ENCODE assay signal across 9 cellular contexts in genomic region chr2:172093416-172094318, GRCh38. TPM values are rescaled to one million over a fixed set of nuclear protein-coding genes. Genes with fewer than 3 reads are reported as not detected.
DNase-seq lines count a peak whose midpoint lies in the region; ATAC-seq and TF ChIP-seq lines count a peak whose summit lies in the region.
"Had no signal": no experiment of that assay in that cellular context is flagged by ENCODE, and none has a peak within 500 bp of the region (broad histone marks: within the 10 kb centered on the region; RNA-seq: fewer than 3 reads in every experiment).

No MANE protein-coding gene starts in this region.

- no peak overlapping the region for H2BK12ac ChIP-seq in H9 (ENCODE audit: insufficient read length, low read depth, low read length)

- H3K4me1 Mint-ChIP-seq in H9 (peaks cover 31 to 54% of the 10 kb centered on the region in 2 experiments), natural killer cell (peaks cover 39 to 40% of the 10 kb centered on the region in 2 donors)
- H3K4me1 Mint-ChIP-seq in activated CD8-positive, alpha-beta T cell treated with anti-CD3 and anti-CD28 coated beads, Interleukin-2, amount 10 ng/mL, durations not matched to agents 7 days and 5 days (ENCODE audit: low read depth), result peaks cover 48% of the 10 kb centered on the region

- H3K27me3 Mint-ChIP-seq in H9 (ENCODE audit: low read depth), result peaks cover 100% of the 10 kb centered on the region
- peaks cover 82% of the 10 kb centered on the region for H3K27me3 Mint-ChIP-seq in activated CD8-positive, alpha-beta T cell treated with anti-CD3 and anti-CD28 coated beads, Interleukin-2, amount 10 ng/mL, durations not matched to agents 7 days and 5 days (ENCODE audit: low read depth)
- H3K27me3 Mint-ChIP-seq in natural killer cell (ENCODE audit: low read depth in 2 of 2), result peaks cover 66 to 79% of the 10 kb centered on the region in 2 donors

- no peak overlapping the region for H4K5ac ChIP-seq in H9 (ENCODE audit: insufficient read length, low read depth, low read length)

- H3K4me3 Mint-ChIP-seq in H9, result peak overlapping the region in 1 of 2 experiments; percentile 58; a peak in 3 of 5 replicates
- H3K4me3 Mint-ChIP-seq in activated CD8-positive, alpha-beta T cell treated with anti-CD3 and anti-CD28 coated beads, Interleukin-2, amount 10 ng/mL, durations not matched to agents 7 days and 5 days, result peak overlapping the region; percentile 6
- peak overlapping the region; percentile 67 for H3K4me3 Mint-ChIP-seq in natural killer cell

- no peak overlapping the region for H2AK5ac ChIP-seq in H9 (ENCODE audit: insufficient read length, low read length)

- no peaks in the 10 kb centered on the region for H3K79me1 ChIP-seq in H9 (ENCODE audit: insufficient read depth, low read depth, low read length, poor library complexity, severe bottlenecking)

- H3K79me2 ChIP-seq in H9 (ENCODE audit: insufficient read depth, low read length), result no peaks in the 10 kb centered on the region

- no peaks in the 10 kb centered on the region for H4K20me1 ChIP-seq in H9 (ENCODE audit: control insufficient read depth, insufficient read depth, insufficient read length)

- no peak overlapping the region for H3T11ph ChIP-seq in H9 (ENCODE audit: low read length)

- no peak for ATAC-seq in activated CD8-positive, alpha-beta T cell treated with anti-CD3 and anti-CD28 coated beads, Interleukin-2, amount 10 ng/mL, durations not matched to agents 7 days and 5 days
- no peak for ATAC-seq in natural killer cell

- no peak overlapping the region for H3K27ac Mint-ChIP-seq in H9
- H3K27ac Mint-ChIP-seq in activated CD8-positive, alpha-beta T cell treated with anti-CD3 and anti-CD28 coated beads, Interleukin-2, amount 10 ng/mL, durations not matched to agents 7 days and 5 days, result no peak overlapping the region
- peak overlapping the region; percentile 12 to 84 for H3K27ac Mint-ChIP-seq in natural killer cell

- H3K23me2 ChIP-seq in H9 (ENCODE audit: insufficient read length, low read depth, low read length, poor library complexity, severe bottlenecking), result peaks cover 20% of the 10 kb centered on the region

- DNase-seq in NCI-H1436 treated with DMSO at 0.1 percent for 48 hours (lab: John Stamatoyannopoulos, UW) (peak; percentile 98), NCI-H1436 (lab: John Stamatoyannopoulos, UW) (no peak), H9 (no peak), natural killer cell (no peak), NAMALWA (ENCODE audit: low spot score) (no peak), NCI-H2081 treated with DMSO at 0.1 percent for 48 hours (lab: John Stamatoyannopoulos, UW) (no peak), activated gamma-delta T cell treated with Interleukin-2 at 50 U/mL for 16 hours (no peak)
- no peak for DNase-seq in activated CD8-positive, alpha-beta T cell treated with anti-CD3 and anti-CD28 coated beads, Interleukin-2, amount 10 ng/mL, durations not matched to agents 7 days and 5 days
- DNase-seq: nucleus accumbens had no signal

- no CpG with 5 or more reads among the region's 19 CpGs for WGBS in H9 (ENCODE audit: extremely low coverage, insufficient read length, low lambda C conversion rate)

- no peak overlapping the region for H4K91ac ChIP-seq in H9 (ENCODE audit: insufficient read length, low read depth, low read length)

- no peak overlapping the region for H2BK120ac ChIP-seq in H9 (ENCODE audit: low read depth, low read length, poor library complexity, severe bottlenecking)

- peak overlapping the region; percentile 89 for H3K4me2 ChIP-seq in H9 (ENCODE audit: insufficient read depth, insufficient read length, low read length)

- H3K9ac ChIP-seq in H9 (ENCODE audit: extremely low read depth, insufficient read length, low read length), result no peak overlapping the region

- TF ChIP-seq CTCF in H9 (conservative IDR thresholded peaks at IDR 0.05), result no peak
- TF ChIP-seq CTCF in natural killer cell (IDR thresholded peaks at IDR 0.05), result no peak

- no peak overlapping the region for H2BK15ac ChIP-seq in H9 (ENCODE audit: low read depth, low read length)

- intact Hi-C loops in natural killer cell (cut with micrococcal nuclease), result loop anchor here (2.0 kb wide), 1 partner anchor 407 kb away; the partner anchor contains the start of gene DYNC1I2

- no peak overlapping the region for H3K27ac ChIP-seq in H9 (ENCODE audit: insufficient read length, low read depth, low read length)

- H3K27me3 ChIP-seq in H9 (ENCODE audit: insufficient read depth, low read length), result peaks cover 90% of the 10 kb centered on the region

- H3K9me3 Mint-ChIP-seq in H9, result peaks cover 5 to 20% of the 10 kb centered on the region in 2 experiments; a peak in 4 of 5 replicates
- no peaks in the 10 kb centered on the region for H3K9me3 Mint-ChIP-seq in activated CD8-positive, alpha-beta T cell treated with anti-CD3 and anti-CD28 coated beads, Interleukin-2, amount 10 ng/mL, durations not matched to agents 7 days and 5 days (ENCODE audit: insufficient read depth)
- no peaks in the 10 kb centered on the region for H3K9me3 Mint-ChIP-seq in natural killer cell

- no peak overlapping the region for H4K8ac ChIP-seq in H9 (replicated peaks; ENCODE audit: insufficient read length, low read depth, low read length)

- H2AFZ ChIP-seq in H9 (ENCODE audit: low read length), result no peak overlapping the region

- H3K23ac ChIP-seq in H9 (ENCODE audit: insufficient read length, low read depth, low read length), result no peak overlapping the region

- no peak overlapping the region for H3K18ac ChIP-seq in H9 (ENCODE audit: insufficient read length, low read depth, low read length)

- H3K36me3 Mint-ChIP-seq in H9 (ENCODE audit: insufficient read depth in 1 of 3, low read depth in 3 of 3) (peaks cover 0 to 2% (median 1%) of the 10 kb centered on the region in 3 experiments; a peak in 4 of 7 replicates), natural killer cell (no peaks in the 10 kb centered on the region)
- H3K36me3 Mint-ChIP-seq in activated CD8-positive, alpha-beta T cell treated with anti-CD3 and anti-CD28 coated beads, Interleukin-2, amount 10 ng/mL, durations not matched to agents 7 days and 5 days (ENCODE audit: low read depth), result peaks cover under 1% of the 10 kb centered on the region

- H2BK5ac ChIP-seq in H9 (ENCODE audit: insufficient read length, low read length), result no peak overlapping the region

- no peaks in the 10 kb centered on the region for H3K4me1 ChIP-seq in H9 (ENCODE audit: insufficient read depth, low read length)

- no peak overlapping the region for H2BK20ac ChIP-seq in H9 (ENCODE audit: low read depth, low read length, poor library complexity, severe bottlenecking)

- CTCF ChIA-PET in activated CD8-positive, alpha-beta T cell treated with anti-CD3 and anti-CD28 coated beads, Interleukin-2, amount 10 ng/mL, durations not matched to agents 7 days and 5 days (lab: Charles Lee), result interaction anchor here (1.0 to 1.6 kb wide), 5 partner anchors 11 to 390 kb away, joined by 3 to 5 read pairs (median 4); no protein-coding TSS in a partner anchor

- H3K14ac ChIP-seq in H9 (ENCODE audit: insufficient read depth, low read length), result no peak overlapping the region

- H3K4ac ChIP-seq in H9 (ENCODE audit: low read depth, low read length), result no peak overlapping the region

- POLR2A ChIA-PET in activated CD8-positive, alpha-beta T cell treated with anti-CD3 and anti-CD28 coated beads, Interleukin-2, amount 10 ng/mL, durations not matched to agents 7 days and 5 days (lab: Charles Lee), result no interaction called here

- H3K56ac ChIP-seq in H9 (ENCODE audit: insufficient read length, low read depth, low read length), result no peak overlapping the region

- no peaks in the 10 kb centered on the region for H3K9me3 ChIP-seq in H9 (ENCODE audit: control insufficient read depth, low read depth, low read length)

RNA-seq across cellular contexts. Expression of gene DLX1, which starts 8.4 kb away (rescaled TPM):
- total RNA-seq in H9 (2021) (not detected in 2 replicates), natural killer cell (not detected)
- total RNA-seq in activated CD8-positive, alpha-beta T cell treated with anti-CD3 and anti-CD28 coated beads, Interleukin-2, amount 10 ng/mL, durations not matched to agents 7 days and 5 days, result not detected

RNA-seq across cellular contexts. Expression of gene DLX2, which starts 9.0 kb away (rescaled TPM):
- 0.42 TPM in 1 of 2 replicates, not detected in the other for total RNA-seq in H9 (2021)
- total RNA-seq in activated CD8-positive, alpha-beta T cell treated with anti-CD3 and anti-CD28 coated beads, Interleukin-2, amount 10 ng/mL, durations not matched to agents 7 days and 5 days, result not detected
- total RNA-seq in natural killer cell, result under 1 TPM; 0.55 to 0.84 (median 0.78) TPM

Comparison
In these comparisons a context has a peak if more than half of its experiments do, and no peak if none do; other contexts are left out.
1. H3K27ac Mint-ChIP-seq: peak in natural killer cell (2 of 2); none in H9 (0 of 3) and activated CD8-positive, alpha-beta T cell treated with anti-CD3 and anti-CD28 coated beads, Interleukin-2, amount 10 ng/mL, durations not matched to agents 7 days and 5 days (single experiment).